1 cellular context compared by ENCODE assay signal in genomic region chr3:148450819-148451218, GRCh38.
TF ChIP-seq lines count a peak whose summit lies in the region.

No MANE protein-coding gene starts in this region.

TF ChIP-seq in WTC11, 78 proteins besides CTCF, POLR2A, EP300 and RAD21 (continued from another document):
- no peak for TF ChIP-seq STAT6 (CRISPR knock-in tag; conservative IDR thresholded peaks at IDR 0.05; ENCODE audit: low read depth)
